Comparison of ENCODE assay signal across 25 cellular contexts in the genomic region with DNA sequence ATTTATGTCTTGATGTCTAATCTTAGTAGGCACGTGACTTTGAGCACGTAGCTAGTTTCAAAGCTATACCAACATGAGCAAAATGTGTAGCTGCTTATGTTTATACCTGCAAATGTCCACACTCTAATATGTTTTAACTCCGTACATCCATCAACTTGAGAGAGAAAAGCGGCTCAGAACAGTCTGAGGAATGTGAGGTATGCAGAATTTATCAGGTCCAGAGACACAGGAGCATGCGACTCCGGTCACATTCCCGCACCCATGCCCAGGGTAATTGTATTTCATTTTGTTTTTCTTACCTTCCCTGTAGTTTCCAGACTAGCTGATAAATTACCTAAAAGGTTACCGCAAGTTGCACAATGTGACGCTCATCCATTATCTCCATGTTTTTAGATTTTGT. TPM values are rescaled to one million over a fixed set of nuclear protein-coding genes. Genes with fewer than 3 reads are reported as not detected.
"Had no signal": no experiment of that assay in that cellular context is flagged by ENCODE, and none has a peak within 500 bp of the region (broad histone marks: within the 10 kb centered on the region; RNA-seq: fewer than 3 reads in every experiment).

No MANE protein-coding gene starts in this region.

- H3K27me3 ChIP-seq: ovary, testis, upper lobe of left lung had no signal

- H3K9me3 Mint-ChIP-seq: activated naive CD8-positive, alpha-beta T cell treated with anti-CD3 and anti-CD28 coated beads, Interleukin-2, amount 10 ng/mL, durations not matched to agents 7 days and 5 days; memory B cell; stimulated activated naive B cell treated with anti-CD40 and anti-IgM and Interleukin-4, amounts not matched to agents 10 μg/mL and 1 μg/mL and 100 μg/mL, for 72 hours had no signal

- H3K4me2 ChIP-seq: smooth muscle cell had no signal

- H3K9me3 ChIP-seq: esophagus squamous epithelium, gastrocnemius medialis, ovary, sigmoid colon, testis, upper lobe of left lung had no signal

- H3K27ac Mint-ChIP-seq: activated B cell treated with CpG ODN at 0.5 μM for 24 hours; activated CD4-positive, alpha-beta T cell treated with anti-CD3 and anti-CD28 coated beads for 36 hours; activated naive CD8-positive, alpha-beta T cell treated with anti-CD3 and anti-CD28 coated beads, Interleukin-2, amount 10 ng/mL, durations not matched to agents 7 days and 5 days; endodermal cell; memory B cell; naive thymus-derived CD8-positive, alpha-beta T cell; stimulated activated naive B cell treated with anti-CD40 and anti-IgM and Interleukin-4, amounts not matched to agents 10 μg/mL and 1 μg/mL and 100 μg/mL, for 72 hours; T-helper 17 cell had no signal

- H3K4me1 Mint-ChIP-seq: T-helper 17 cell had no signal

- H3K36me3 Mint-ChIP-seq: activated naive CD8-positive, alpha-beta T cell treated with anti-CD3 and anti-CD28 coated beads, Interleukin-2, amount 10 ng/mL, durations not matched to agents 7 days and 5 days; memory B cell; naive thymus-derived CD8-positive, alpha-beta T cell; stimulated activated naive B cell treated with anti-CD40 and anti-IgM and Interleukin-4, amounts not matched to agents 10 μg/mL and 1 μg/mL and 100 μg/mL, for 72 hours had no signal

- DNase-seq: activated B cell treated with CpG ODN at 0.5 μM for 24 hours; activated CD4-positive, alpha-beta T cell treated with anti-CD3 and anti-CD28 coated beads for 36 hours; activated CD4-positive, alpha-beta T cell treated with anti-CD3 and anti-CD28 coated beads, Interleukin-2, amount 50 U/mL, for 48 hours; activated naive CD4-positive, alpha-beta T cell treated with Interleukin-2 at 50 U/mL for 16 hours; activated naive CD8-positive, alpha-beta T cell treated with anti-CD3 and anti-CD28 coated beads, Interleukin-2, amount 10 ng/mL, durations not matched to agents 7 days and 5 days; activated T-cell treated with anti-CD3 and anti-CD28 coated beads, Interleukin-2, amount 50 U/mL, for 48 hours; amygdala; cortex of kidney; endodermal cell; esophagus squamous epithelium; gastrocnemius medialis; hippocampal formation; left cardiac atrium; naive thymus-derived CD8-positive, alpha-beta T cell; ovary; sigmoid colon; stimulated activated CD4-positive, alpha-beta T cell treated with anti-CD3 and anti-CD28 coated beads, Interleukin-15, amount 100 ng/mL, for 24 hours; stimulated activated naive B cell treated with anti-CD40 and anti-IgM and Interleukin-4, amounts not matched to agents 10 μg/mL and 1 μg/mL and 100 μg/mL, for 72 hours; SW 1271; T-helper 17 cell; testis; upper lobe of left lung had no signal

- H3K36me3 ChIP-seq: esophagus squamous epithelium, gastrocnemius medialis, ovary, sigmoid colon, upper lobe of left lung had no signal

- H3K4me3 Mint-ChIP-seq: activated B cell treated with CpG ODN at 0.5 μM for 24 hours; activated CD4-positive, alpha-beta T cell treated with anti-CD3 and anti-CD28 coated beads for 36 hours; activated naive CD8-positive, alpha-beta T cell treated with anti-CD3 and anti-CD28 coated beads, Interleukin-2, amount 10 ng/mL, durations not matched to agents 7 days and 5 days; endodermal cell; memory B cell; naive thymus-derived CD8-positive, alpha-beta T cell; stimulated activated naive B cell treated with anti-CD40 and anti-IgM and Interleukin-4, amounts not matched to agents 10 μg/mL and 1 μg/mL and 100 μg/mL, for 72 hours; T-helper 17 cell had no signal

- ATAC-seq: activated CD4-positive, alpha-beta T cell treated with anti-CD3 and anti-CD28 coated beads for 36 hours; gastrocnemius medialis; left cardiac atrium; naive thymus-derived CD8-positive, alpha-beta T cell; stimulated activated naive B cell treated with anti-CD40 and anti-IgM and Interleukin-4, amounts not matched to agents 10 μg/mL and 1 μg/mL and 100 μg/mL, for 72 hours; T-helper 17 cell had no signal

- H3K4me3 ChIP-seq: esophagus squamous epithelium, gastrocnemius medialis, ovary, sigmoid colon, smooth muscle cell, testis, upper lobe of left lung had no signal

- H3K4me1 ChIP-seq: gastrocnemius medialis, testis had no signal

- H3K27ac ChIP-seq: esophagus squamous epithelium, gastrocnemius medialis, ovary, sigmoid colon, testis, upper lobe of left lung had no signal

RNA-seq across cellular contexts. Expression of a gene that starts 39.9 kb away (rescaled TPM):
- total RNA-seq: activated B cell treated with CpG ODN at 0.5 μM for 24 hours; activated CD4-positive, alpha-beta T cell treated with anti-CD3 and anti-CD28 coated beads for 36 hours; gastrocnemius medialis; left cardiac atrium; naive thymus-derived CD8-positive, alpha-beta T cell; pulmonary artery endothelial cell; sigmoid colon; smooth muscle cell; T-helper 17 cell had no signal
- polyA plus RNA-seq: smooth muscle cell had no signal
